Comparison of ENCODE assay signal across 35 cellular contexts in genomic region chr3:38270606-38271005, GRCh38. TPM values are rescaled to one million over a fixed set of nuclear protein-coding genes. Genes with fewer than 3 reads are reported as not detected.
"Had no signal": no experiment of that assay in that cellular context is flagged by ENCODE, and none has a peak within 500 bp of the region (broad histone marks: within the 10 kb centered on the region; RNA-seq: fewer than 3 reads in every experiment).

No MANE protein-coding gene starts in this region.

- DNase-seq: activated B cell treated with CpG ODN at 0.5 μM for 24 hours; activated CD4-positive, alpha-beta T cell treated with anti-CD3 and anti-CD28 coated beads for 48 hours; activated CD4-positive, alpha-beta T cell treated with anti-CD3 and anti-CD28 coated beads, Interleukin-2, amount 50 U/mL, for 1 hour; activated CD4-positive, alpha-beta T cell treated with anti-CD3 and anti-CD28 coated beads, Interleukin-2, amount 50 U/mL, for 48 hours; activated CD8-positive, alpha-beta memory T cell treated with anti-CD3 and anti-CD28 coated beads for 24 hours; activated CD8-positive, alpha-beta T cell treated with anti-CD3 and anti-CD28 coated beads for 36 hours; activated gamma-delta T cell; activated naive CD4-positive, alpha-beta T cell; activated naive CD4-positive, alpha-beta T cell treated with anti-CD3 and anti-CD28 coated beads, Interleukin-2, amount 10 ng/mL, durations not matched to agents 7 days and 5 days; activated naive CD8-positive, alpha-beta T cell treated with anti-CD3 and anti-CD28 coated beads, Interleukin-2, amount 10 ng/mL, durations not matched to agents 7 days and 5 days; activated T-cell treated with anti-CD3 and anti-CD28 coated beads, Interleukin-2, amount 50 U/mL, for 4 hours; central memory CD4-positive, alpha-beta T cell; cerebellar nuclear complex; dorsolateral prefrontal cortex; effector memory CD4-positive, alpha-beta T cell; endodermal cell; foreskin fibroblast; head of caudate nucleus; SW 1271; T-cell; T-helper 9 cell; WERI-Rb-1 had no signal

- H3K27ac ChIP-seq: ascending aorta, breast epithelium, cardiac muscle cell, coronary artery, dorsolateral prefrontal cortex, WERI-Rb-1 had no signal

- H3K27ac Mint-ChIP-seq: activated B cell treated with CpG ODN at 0.5 μM for 24 hours; activated CD8-positive, alpha-beta T cell treated with anti-CD3 and anti-CD28 coated beads for 36 hours; activated naive CD4-positive, alpha-beta T cell treated with anti-CD3 and anti-CD28 coated beads, Interleukin-2, amount 10 ng/mL, durations not matched to agents 7 days and 5 days; activated naive CD4-positive, alpha-beta T cell treated with anti-CD3 and anti-CD28 coated beads, Interleukin-2, amount 50 U/mL, for 72 hours; activated naive CD8-positive, alpha-beta T cell treated with anti-CD3 and anti-CD28 coated beads, Interleukin-2, amount 10 ng/mL, durations not matched to agents 7 days and 5 days; brain; dendritic cell treated with granulocyte-macrophage colony-stimulating factor and Interleukin-4, amounts not matched to agents 40 ng/mL and 50 ng/mL, for 4 days; endodermal cell; T-cell; T-helper 1 cell treated with Interleukin-12 subunit alpha and Interleukin-12 subunit beta and Interleukin-4 antibody, amounts not matched to agents 30 μg/mL and 1 μg/mL, for 36 hours had no signal

- H3K27me3 Mint-ChIP-seq: activated B cell treated with CpG ODN at 0.5 μM for 24 hours; activated CD8-positive, alpha-beta T cell treated with anti-CD3 and anti-CD28 coated beads for 36 hours; activated naive CD4-positive, alpha-beta T cell treated with anti-CD3 and anti-CD28 coated beads, Interleukin-2, amount 10 ng/mL, durations not matched to agents 7 days and 5 days; activated naive CD8-positive, alpha-beta T cell treated with anti-CD3 and anti-CD28 coated beads, Interleukin-2, amount 10 ng/mL, durations not matched to agents 7 days and 5 days; brain; dendritic cell treated with granulocyte-macrophage colony-stimulating factor and Interleukin-4, amounts not matched to agents 40 ng/mL and 50 ng/mL, for 4 days; T-cell had no signal

- H3K9me3 Mint-ChIP-seq: activated B cell treated with CpG ODN at 0.5 μM for 24 hours; activated CD8-positive, alpha-beta T cell treated with anti-CD3 and anti-CD28 coated beads for 36 hours; activated naive CD4-positive, alpha-beta T cell treated with anti-CD3 and anti-CD28 coated beads, Interleukin-2, amount 10 ng/mL, durations not matched to agents 7 days and 5 days; activated naive CD4-positive, alpha-beta T cell treated with anti-CD3 and anti-CD28 coated beads, Interleukin-2, amount 50 U/mL, for 72 hours; activated T-cell treated with anti-CD3 and anti-CD28 coated beads, Interleukin-2, amount 50 U/mL, for 4 hours; brain; dendritic cell treated with granulocyte-macrophage colony-stimulating factor and Interleukin-4, amounts not matched to agents 40 ng/mL and 50 ng/mL, for 4 days; endodermal cell; T-cell had no signal

- H3K36me3 ChIP-seq: breast epithelium, cardiac muscle cell, WERI-Rb-1 had no signal

- ATAC-seq: activated CD4-positive, CD25-positive, alpha-beta regulatory T cell treated with anti-CD3 and anti-CD28 coated beads, Interleukin-2, amount 50 U/mL, for 24 hours; activated CD8-positive, alpha-beta T cell treated with anti-CD3 and anti-CD28 coated beads for 36 hours; activated naive CD4-positive, alpha-beta T cell treated with anti-CD3 and anti-CD28 coated beads, Interleukin-2, amount 50 U/mL, for 72 hours; activated T-cell treated with anti-CD3 and anti-CD28 coated beads, Interleukin-2, amount 50 U/mL, for 4 hours; esophagus mucosa; T-cell had no signal

- H3K4me3 Mint-ChIP-seq: activated B cell treated with CpG ODN at 0.5 μM for 24 hours; activated CD8-positive, alpha-beta T cell treated with anti-CD3 and anti-CD28 coated beads for 36 hours; activated naive CD4-positive, alpha-beta T cell treated with anti-CD3 and anti-CD28 coated beads, Interleukin-2, amount 10 ng/mL, durations not matched to agents 7 days and 5 days; activated naive CD8-positive, alpha-beta T cell treated with anti-CD3 and anti-CD28 coated beads, Interleukin-2, amount 10 ng/mL, durations not matched to agents 7 days and 5 days; activated T-cell treated with anti-CD3 and anti-CD28 coated beads, Interleukin-2, amount 50 U/mL, for 4 hours; brain; dendritic cell treated with granulocyte-macrophage colony-stimulating factor and Interleukin-4, amounts not matched to agents 40 ng/mL and 50 ng/mL, for 4 days; endodermal cell; T-cell; T-helper 1 cell treated with Interleukin-12 subunit alpha and Interleukin-12 subunit beta and Interleukin-4 antibody, amounts not matched to agents 30 μg/mL and 1 μg/mL, for 36 hours had no signal

- H3K36me3 Mint-ChIP-seq: activated naive CD4-positive, alpha-beta T cell treated with anti-CD3 and anti-CD28 coated beads, Interleukin-2, amount 10 ng/mL, durations not matched to agents 7 days and 5 days had no signal

- H3K4me3 ChIP-seq: ascending aorta, breast epithelium, cardiac muscle cell, coronary artery, dorsolateral prefrontal cortex had no signal

- H3K9me3 ChIP-seq: ascending aorta, breast epithelium had no signal

- H3K27me3 ChIP-seq: ascending aorta, breast epithelium, dorsolateral prefrontal cortex had no signal

- H3K4me1 ChIP-seq: ascending aorta, breast epithelium had no signal

RNA-seq across cellular contexts. Expression of gene SLC22A13, which starts 5.0 kb away (rescaled TPM):
- total RNA-seq: ascending aorta, epithelial cell of proximal tubule had no signal

RNA-seq across cellular contexts. Expression of gene SLC22A14, which starts 11.5 kb away (rescaled TPM):
- total RNA-seq: activated CD8-positive, alpha-beta T cell treated with anti-CD3 and anti-CD28 coated beads for 36 hours; activated naive CD4-positive, alpha-beta T cell treated with anti-CD3 and anti-CD28 coated beads, Interleukin-2, amount 50 U/mL, for 72 hours; activated T-cell treated with anti-CD3 and anti-CD28 coated beads, Interleukin-2, amount 50 U/mL, for 4 hours; ascending aorta; epithelial cell of proximal tubule; T-helper 2 cell treated with Interferon-gamma antibody and Interleukin-4, amounts not matched to agents 100 ng/mL and 5 ng/mL, for 36 hours had no signal
- polyA plus RNA-seq: fibroblast of lung had no signal
